In the genomic region with DNA sequence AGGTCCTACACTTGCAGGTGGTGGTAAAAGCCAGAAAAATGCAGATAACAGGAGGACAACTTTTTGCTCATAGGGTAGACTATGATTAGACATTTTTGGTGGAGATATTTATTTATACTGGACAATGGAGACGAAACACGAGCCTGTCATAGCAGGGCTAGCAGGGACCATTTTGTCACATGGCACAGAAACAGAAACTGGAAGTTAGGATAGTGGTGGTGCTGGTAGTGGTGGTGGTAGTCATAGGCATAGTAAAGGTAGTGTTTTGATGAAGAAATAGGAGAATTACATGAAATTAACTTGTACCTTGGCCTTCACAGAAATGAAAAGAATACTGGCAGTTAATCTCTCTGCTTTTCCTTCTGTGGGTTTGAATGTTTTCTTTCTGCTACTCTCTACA, we compare ENCODE assay signal across 36 cellular contexts. TPM values are rescaled to one million over a fixed set of nuclear protein-coding genes. Genes with fewer than 3 reads are reported as not detected.
"Had no signal": no experiment of that assay in that cellular context is flagged by ENCODE, and none has a peak within 500 bp of the region (broad histone marks: within the 10 kb centered on the region; RNA-seq: fewer than 3 reads in every experiment).

No MANE protein-coding gene starts in this region.

- H3K27me3 Mint-ChIP-seq: activated B cell treated with CpG ODN at 0.5 μM for 24 hours; activated CD4-positive, alpha-beta memory T cell treated with anti-CD3 and anti-CD28 coated beads for 36 hours; activated naive CD4-positive, alpha-beta T cell treated with anti-CD3 and anti-CD28 coated beads, Interleukin-2, amount 10 ng/mL, durations not matched to agents 7 days and 5 days; activated naive CD8-positive, alpha-beta T cell treated with anti-CD3 and anti-CD28 coated beads, Interleukin-2, amount 50 U/mL, for 24 hours had no signal

- H3K9ac ChIP-seq: KMS-11 had no signal

- H3K27ac Mint-ChIP-seq: activated B cell treated with CpG ODN at 0.5 μM for 24 hours; activated CD4-positive, alpha-beta memory T cell treated with anti-CD3 and anti-CD28 coated beads for 36 hours; activated naive CD4-positive, alpha-beta T cell treated with anti-CD3 and anti-CD28 coated beads, Interleukin-2, amount 10 ng/mL, durations not matched to agents 7 days and 5 days; activated naive CD8-positive, alpha-beta T cell; activated naive CD8-positive, alpha-beta T cell treated with anti-CD3 and anti-CD28 coated beads, Interleukin-2, amount 50 U/mL, for 24 hours; brain had no signal

- FAIRE-seq: bronchial epithelial cell had no signal

- DNase-seq: activated B cell treated with CpG ODN at 0.5 μM for 24 hours; activated CD4-positive, alpha-beta memory T cell treated with anti-CD3 and anti-CD28 coated beads for 36 hours; activated CD4-positive, alpha-beta T cell treated with anti-CD3 and anti-CD28 coated beads for 4 hours; activated CD4-positive, alpha-beta T cell treated with anti-CD3 and anti-CD28 coated beads, Interleukin-2, amount 50 U/mL, for 1 hour; activated CD4-positive, CD25-positive, alpha-beta regulatory T cell treated with anti-CD3 and anti-CD28 coated beads, Interleukin-2, amount 50 U/mL, for 72 hours; activated CD8-positive, alpha-beta memory T cell treated with anti-CD3 and anti-CD28 coated beads, Interleukin-2, amount 50 U/mL, for 4 hours; activated effector memory CD4-positive, alpha-beta T cell treated with Interleukin-2 at 50 U/mL for 16 hours; activated naive CD4-positive, alpha-beta T cell treated with anti-CD3 and anti-CD28 coated beads, Interleukin-2, amount 10 ng/mL, durations not matched to agents 7 days and 5 days; activated naive CD8-positive, alpha-beta T cell treated with anti-CD3 and anti-CD28 coated beads, Interleukin-2, amount 50 U/mL, for 24 hours; activated T-cell treated with anti-CD3 and anti-CD28 coated beads for 4 hours; activated T-cell treated with anti-CD3 and anti-CD28 coated beads, Interleukin-2, amount 50 U/mL, for 4 hours; anterior cingulate cortex; caudate nucleus; cerebellar nuclear complex; MV-4-11; NCI-H1092; NCI-H1436 treated with DMSO at 0.1 percent for 48 hours; NCI-H1694 treated with DMSO at 0.1 percent for 48 hours; NCI-H2029; NCI-H345; NCI-H524 treated with DMSO at 0.1 percent for 48 hours; NK-92 treated with Interleukin-12 subunit alpha and Interleukin-12 subunit beta, amount 100 ng/mL, for 24 hours; SHP77; SJCRH30; SW 1271; T-helper 1 cell; T-helper 2 cell; T-helper 9 cell had no signal

- H3K4me1 ChIP-seq: SJCRH30 had no signal

- H3K4me3 ChIP-seq: SJCRH30, SK-N-MC had no signal

- H3K4me3 Mint-ChIP-seq: activated B cell treated with CpG ODN at 0.5 μM for 24 hours; activated CD4-positive, alpha-beta memory T cell treated with anti-CD3 and anti-CD28 coated beads for 36 hours; activated naive CD4-positive, alpha-beta T cell treated with anti-CD3 and anti-CD28 coated beads, Interleukin-2, amount 10 ng/mL, durations not matched to agents 7 days and 5 days; activated naive CD8-positive, alpha-beta T cell; activated naive CD8-positive, alpha-beta T cell treated with anti-CD3 and anti-CD28 coated beads, Interleukin-2, amount 50 U/mL, for 24 hours; activated T-cell treated with anti-CD3 and anti-CD28 coated beads, Interleukin-2, amount 50 U/mL, for 4 hours; brain had no signal

- H3K36me3 ChIP-seq: SJCRH30 had no signal

- H3K36me3 Mint-ChIP-seq: activated CD4-positive, alpha-beta memory T cell treated with anti-CD3 and anti-CD28 coated beads for 36 hours; activated naive CD4-positive, alpha-beta T cell treated with anti-CD3 and anti-CD28 coated beads, Interleukin-2, amount 10 ng/mL, durations not matched to agents 7 days and 5 days; activated naive CD8-positive, alpha-beta T cell; brain had no signal

- H3K9me3 ChIP-seq: SJCRH30 had no signal

- H3K27ac ChIP-seq: KMS-11, SJCRH30, SK-N-MC had no signal

- H3K9me3 Mint-ChIP-seq: activated B cell treated with CpG ODN at 0.5 μM for 24 hours; activated CD4-positive, alpha-beta memory T cell treated with anti-CD3 and anti-CD28 coated beads for 36 hours; activated naive CD8-positive, alpha-beta T cell treated with anti-CD3 and anti-CD28 coated beads, Interleukin-2, amount 50 U/mL, for 24 hours; activated T-cell treated with anti-CD3 and anti-CD28 coated beads, Interleukin-2, amount 50 U/mL, for 4 hours; brain had no signal

- H3K4me1 Mint-ChIP-seq: activated B cell treated with CpG ODN at 0.5 μM for 24 hours; activated naive CD8-positive, alpha-beta T cell treated with anti-CD3 and anti-CD28 coated beads, Interleukin-2, amount 50 U/mL, for 24 hours; brain had no signal

RNA-seq across cellular contexts. Expression of gene MGAM, which starts 8.8 kb away (rescaled TPM):
- total RNA-seq: activated CD4-positive, alpha-beta memory T cell treated with anti-CD3 and anti-CD28 coated beads for 36 hours; activated T-cell treated with anti-CD3 and anti-CD28 coated beads, Interleukin-2, amount 50 U/mL, for 4 hours; NCI-H460 had no signal

RNA-seq across cellular contexts. Expression of gene TAS2R38, which starts 13.3 kb away (rescaled TPM):
- total RNA-seq: activated B cell treated with CpG ODN at 0.5 μM for 24 hours; activated CD4-positive, alpha-beta memory T cell treated with anti-CD3 and anti-CD28 coated beads for 36 hours; activated T-cell treated with anti-CD3 and anti-CD28 coated beads, Interleukin-2, amount 50 U/mL, for 4 hours; bronchial epithelial cell; LHCN-M2; NCI-H460; RPMI7951; SJCRH30 had no signal

RNA-seq across cellular contexts. Expression of gene CLEC5A, which starts 40.1 kb away (rescaled TPM):
- total RNA-seq: activated CD4-positive, alpha-beta memory T cell treated with anti-CD3 and anti-CD28 coated beads for 36 hours; activated T-cell treated with anti-CD3 and anti-CD28 coated beads, Interleukin-2, amount 50 U/mL, for 4 hours; bronchial epithelial cell; LHCN-M2; NCI-H460; RPMI7951; SJCRH30 had no signal
